In the genomic region with DNA sequence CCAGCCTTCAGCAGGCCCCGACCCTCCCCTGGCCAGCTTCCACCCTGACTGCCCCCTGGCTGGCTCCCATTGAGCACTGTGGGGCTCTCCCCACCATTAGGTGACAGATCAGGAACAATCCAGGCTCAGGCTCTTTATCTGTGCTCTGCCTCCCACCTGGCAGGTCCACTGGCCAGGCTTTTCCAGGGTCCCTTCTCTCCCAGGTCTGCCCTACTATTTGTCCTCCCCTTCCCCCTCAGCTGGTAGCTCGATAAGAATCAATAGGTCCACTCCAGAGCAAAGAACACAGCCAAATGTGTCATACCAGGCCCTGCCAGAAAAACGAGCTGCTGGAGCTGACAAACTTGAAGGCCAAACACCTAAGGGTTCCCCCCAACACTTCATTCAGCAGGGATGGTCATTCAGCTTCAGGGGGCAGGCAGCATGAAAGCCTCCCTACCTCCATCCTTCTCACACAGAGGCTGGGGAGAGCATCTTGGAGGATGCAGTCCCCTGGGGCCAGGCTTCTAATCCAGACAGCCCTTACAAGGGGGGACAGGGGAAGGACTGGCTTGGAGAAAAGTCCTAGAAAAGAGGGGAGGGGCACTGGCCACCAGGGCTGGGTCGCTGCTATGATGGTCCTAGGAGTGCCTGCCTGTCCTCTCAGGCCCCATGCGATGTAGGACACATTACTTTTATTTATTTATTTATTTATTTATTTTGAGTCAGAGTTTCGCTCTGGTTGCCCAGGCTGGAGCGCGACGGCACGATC, we compare ENCODE assay signal across 16 cellular contexts. TPM values are rescaled to one million over a fixed set of nuclear protein-coding genes. Genes with fewer than 3 reads are reported as not detected.
DNase-seq lines count a peak whose midpoint lies in the region; ATAC-seq, FAIRE-seq and TF ChIP-seq lines count a peak whose summit lies in the region.
"Had no signal": no experiment of that assay in that cellular context is flagged by ENCODE, and none has a peak within 500 bp of the region (broad histone marks: within the 10 kb centered on the region; RNA-seq: fewer than 3 reads in every experiment).

No MANE protein-coding gene starts in this region.

- no peak for ATAC-seq in pancreas
- ATAC-seq: stimulated activated memory B cell treated with anti-CD40 and anti-IgM and Interleukin-4, amounts not matched to agents 10 μg/mL and 1 μg/mL and 100 μg/mL, for 72 hours had no signal

- H3K4me3 ChIP-seq in GM23248 (no peak overlapping the region), fibroblast of the aortic adventitia (ENCODE audit: low read depth, low read length) (no peak overlapping the region), pancreas (no peak overlapping the region)
- H3K4me3 ChIP-seq: BLaER1 treated with 17β-estradiol and CSF1 and Interleukin-3, amounts not matched to agents 10 nM and 100 nM; SJSA1 had no signal

- no peak for TF ChIP-seq CTCF in fibroblast of the aortic adventitia (IDR thresholded peaks at IDR 0.05; ENCODE audit: insufficient read depth, low read length)
- TF ChIP-seq CTCF in pancreas (IDR thresholded peaks at IDR 0.05), result no peak

- H3K27ac ChIP-seq in GM23248 (no peak overlapping the region), pancreas (peak overlapping the region; percentile 94 to 96 (median 95))
- H3K27ac ChIP-seq: BLaER1 treated with 17β-estradiol and CSF1 and Interleukin-3, amounts not matched to agents 10 nM and 100 nM; SJSA1 had no signal

- in situ Hi-C loops in GM23248 (cut with MboI), result no loop called here

- H3K9me2 ChIP-seq in GM23248 (ENCODE audit: insufficient read depth), result no peaks in the 10 kb centered on the region

- no peaks in the 10 kb centered on the region for H4K20me1 ChIP-seq in GM23248 (ENCODE audit: insufficient read depth)
- H4K20me1 ChIP-seq: BLaER1 treated with 17β-estradiol and CSF1 and Interleukin-3, amounts not matched to agents 10 nM and 100 nM had no signal

- intact Hi-C loops in pancreas (cut with DNase I), result no loop called here

- H3K4me1 ChIP-seq in GM23248 (ENCODE audit: insufficient read depth), result peaks cover 30% of the 10 kb centered on the region
- H3K4me1 ChIP-seq in pancreas, result peaks cover 23 to 35% (median 27%) of the 10 kb centered on the region in 3 donors
- H3K4me1 ChIP-seq: BLaER1 treated with 17β-estradiol and CSF1 and Interleukin-3, amounts not matched to agents 10 nM and 100 nM had no signal

- WGBS in GM23248 (ENCODE audit: low coverage in 1 of 2, low lambda C conversion rate in 2 of 2, missing lambda C conversion rate in 2 of 2), 2 experiments, result 78 to 81% methylated on average over 10 of the region's 10 CpGs
- 40 to 44% methylated on average over 10 of the region's 10 CpGs for WGBS in pancreas, 2 donors

- H2AFZ ChIP-seq in GM23248, result no peak overlapping the region

- H3K27me3 ChIP-seq in GM23248 (replicated peaks; ENCODE audit: insufficient read depth) (no peaks in the 10 kb centered on the region), pancreas (no peaks in the 10 kb centered on the region)
- H3K27me3 ChIP-seq: SJSA1 had no signal

- no peak overlapping the region for H3K4me2 ChIP-seq in GM23248 (ENCODE audit: unreplicated experiment)
- H3K4me2 ChIP-seq: BLaER1 treated with 17β-estradiol and CSF1 and Interleukin-3, amounts not matched to agents 10 nM and 100 nM had no signal

- H3K79me2 ChIP-seq in GM23248 (ENCODE audit: insufficient read depth), result peaks cover 12% of the 10 kb centered on the region; the same call in 1 of the 2 replicates

- DNase-seq in GM23248 (peak; percentile 42), RKO (ENCODE audit: low spot score) (peak; percentile 18), fibroblast of the aortic adventitia (ENCODE audit: low read depth) (peak; percentile 57), pancreas (peak in 3 of 6 donors; percentile 49 to 63 (median 50)), DMS79 (lab: John Stamatoyannopoulos, UW) (no peak), NCI-H748 (lab: John Stamatoyannopoulos, UW; ENCODE audit: unreplicated experiment) (no peak), AG08396 (ENCODE audit: low spot score) (no peak), SHP77 (lab: John Stamatoyannopoulos, UW) (no peak)
- DNase-seq: glutamatergic neuron; MV-4-11; NCI-H510A; stimulated activated CD4-positive, alpha-beta T cell treated with anti-CD3 and anti-CD28 coated beads, Interleukin-1b, Interleukin-23, amount 100 ng/mL, for 48 hours had no signal

- no peak overlapping the region for H3K9ac ChIP-seq in GM23248
- H3K9ac ChIP-seq: BLaER1 treated with 17β-estradiol and CSF1 and Interleukin-3, amounts not matched to agents 10 nM and 100 nM had no signal

- H3K36me3 ChIP-seq in GM23248 (ENCODE audit: low read depth), result no peaks in the 10 kb centered on the region
- peaks cover 0 to 15% (median 14%) of the 10 kb centered on the region in 3 donors for H3K36me3 ChIP-seq in pancreas
- H3K36me3 ChIP-seq: BLaER1 treated with 17β-estradiol and CSF1 and Interleukin-3, amounts not matched to agents 10 nM and 100 nM had no signal

- H3K9me3 ChIP-seq in GM23248 (ENCODE audit: low read depth), result no peaks in the 10 kb centered on the region
- no peaks in the 10 kb centered on the region for H3K9me3 ChIP-seq in pancreas
- H3K9me3 ChIP-seq: BLaER1 treated with 17β-estradiol and CSF1 and Interleukin-3, amounts not matched to agents 10 nM and 100 nM; SJSA1 had no signal

- FAIRE-seq in pancreas (lab: Jason Lieb, UNC), result no peak
- FAIRE-seq: endometrium had no signal

- H3F3A ChIP-seq in GM23248 (ENCODE audit: insufficient read depth), result no peaks in the 10 kb centered on the region

RNA-seq across cellular contexts. Expression of a gene that starts 1.9 kb away (rescaled TPM):
- total RNA-seq in GM23248 (2014; rRNA removed; shearing (Covaris generic)), result 69.9 and 83.8 TPM in 2 replicates
- polyA plus RNA-seq in GM23248 (2016; fragmentation: Nextera tagmentation; extraction: Ambion mirVana) (141 TPM in 2 replicates), pancreas (100 to 1,000 TPM; 526 to 610 TPM)
- total RNA-seq in fibroblast of the aortic adventitia (ENCODE audit: low replicate concordance) (26.8 and 188 TPM in 2 replicates), pancreas (100 to 1,000 TPM; 309 to 595 (median 384) TPM)

RNA-seq across cellular contexts. Expression of a gene that starts 42.1 kb away (rescaled TPM):
- 5.5 and 12.9 TPM in 2 replicates for total RNA-seq in GM23248 (2014; rRNA removed; shearing (Covaris generic))
- polyA plus RNA-seq in GM23248 (2016; fragmentation: Nextera tagmentation; extraction: Ambion mirVana) (17.5 and 19.8 TPM in 2 replicates), pancreas (100 to 1,000 TPM; 698 to 759 TPM)
- total RNA-seq in fibroblast of the aortic adventitia (ENCODE audit: low replicate concordance) (5.4 and 15.4 TPM in 2 replicates), pancreas (100 to 1,000 TPM; 317 to 789 (median 496) TPM)

RNA-seq across cellular contexts. Expression of a gene that starts 59.3 kb away (rescaled TPM):
- 436 and 501 TPM in 2 replicates for total RNA-seq in GM23248 (2014; rRNA removed; shearing (Covaris generic))
- polyA plus RNA-seq in GM23248 (2016; fragmentation: Nextera tagmentation; extraction: Ambion mirVana) (73.4 and 74.8 TPM in 2 replicates), pancreas (10 to 100 TPM; 72.8 to 88.6 TPM)
- total RNA-seq in fibroblast of the aortic adventitia (ENCODE audit: low replicate concordance) (1,016 and 1,876 TPM in 2 replicates), pancreas (100 to 1,000 TPM; 343 to 522 (median 446) TPM)

Comparison
In these comparisons a context has a peak if more than half of its experiments do, and no peak if none do; other contexts are left out.
1. DNase-seq: peak in GM23248 (single experiment), RKO (single experiment) and fibroblast of the aortic adventitia (single experiment); none in DMS79 (single experiment), NCI-H748 (single experiment), AG08396 (single experiment) and SHP77 (0 of 2).
2. RNA of a gene that starts 42.1 kb away (total RNA-seq): 317 to 789 TPM in pancreas; 5.5 to 12.9 TPM in GM23248 and 5.4 to 15.4 TPM in fibroblast of the aortic adventitia; every median in the first group is over 10 times any median in the second.